25 cellular contexts compared by ENCODE assay signal in the genomic region with DNA sequence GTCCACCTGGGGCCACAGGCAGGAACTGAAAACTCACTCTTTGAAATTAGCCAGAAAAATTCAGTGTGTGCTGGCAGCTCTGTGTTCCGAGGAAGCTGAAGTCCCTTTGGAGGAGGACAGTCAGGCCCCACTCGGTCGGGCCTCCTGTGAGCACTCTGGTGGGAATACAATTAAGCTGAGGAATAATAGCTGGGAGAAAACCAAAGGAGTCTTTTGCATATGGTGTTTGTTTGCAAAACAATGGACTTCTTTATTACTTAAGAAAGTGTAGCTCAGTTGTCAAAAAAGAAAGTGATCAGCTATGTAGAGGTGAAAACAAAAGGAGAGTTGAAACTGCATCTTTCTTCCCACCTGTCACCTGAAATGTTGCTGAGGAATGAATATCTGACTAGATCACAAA.
DNase-seq lines count a peak whose midpoint lies in the region; ATAC-seq and TF ChIP-seq lines count a peak whose summit lies in the region.
"Had no signal": no experiment of that assay in that cellular context is flagged by ENCODE, and none has a peak within 500 bp of the region (broad histone marks: within the 10 kb centered on the region; RNA-seq: fewer than 3 reads in every experiment).

No MANE protein-coding gene starts in this region.

- no peak for TF ChIP-seq CTCF in endodermal cell (conservative IDR thresholded peaks at IDR 0.05)
- TF ChIP-seq CTCF in neural progenitor cell (IDR thresholded peaks at IDR 0.05), result no peak

- H3K9me3 Mint-ChIP-seq in endodermal cell (no peaks in the 10 kb centered on the region), neural progenitor cell (no peaks in the 10 kb centered on the region), T-cell (no peaks in the 10 kb centered on the region)
- H3K9me3 Mint-ChIP-seq: activated naive CD8-positive, alpha-beta T cell treated with anti-CD3 and anti-CD28 coated beads for 36 hours; activated T-helper 2 cell treated with anti-CD3 and anti-CD28 coated beads, Interferon-gamma antibody, Interleukin-2, Interleukin-4, amounts not matched to agents 10 μg/mL and 5 μg/mL and 100 μg/mL, durations not matched to agents 14 hours and 24 hours and 36 hours had no signal

- H2AFZ ChIP-seq in neural progenitor cell (replicated peaks), result no peak overlapping the region

- in situ Hi-C loops in HAP-1 (cut with MboI; ENCODE audit: low sequenced_read_pairs), result loop anchor here (25.0 kb wide), 1 partner anchor 989 kb away; no protein-coding TSS in a partner anchor

- POLR2A ChIA-PET in T-cell (lab: Charles Lee), result no interaction called here

- WGBS in endodermal cell (ENCODE audit: insufficient coverage in 1 of 2, insufficient read length in 1 of 2), 2 experiments, result 11 to 14% methylated on average over 2 to 3 of the region's 3 CpGs

- no peaks in the 10 kb centered on the region for H3K79me2 ChIP-seq in neural progenitor cell (ENCODE audit: low read depth)

- intact Hi-C loops in posterior cingulate gyrus (cut with DNase I), result no loop called here

- H3K36me3 Mint-ChIP-seq in endodermal cell (ENCODE audit: low read depth) (no peaks in the 10 kb centered on the region), neural progenitor cell (no peaks in the 10 kb centered on the region), T-cell (no peaks in the 10 kb centered on the region)
- H3K36me3 Mint-ChIP-seq: activated naive CD8-positive, alpha-beta T cell treated with anti-CD3 and anti-CD28 coated beads for 36 hours had no signal

- peak overlapping the region; percentile 47 for H3K27ac ChIP-seq in endodermal cell (ENCODE audit: low read depth, low read length)
- H3K27ac ChIP-seq in neural progenitor cell, result no peak overlapping the region
- H3K27ac ChIP-seq: ascending aorta; BLaER1 treated with 17β-estradiol and CSF1 and Interleukin-3, amounts not matched to agents 10 nM and 100 nM; thyroid gland had no signal

- H3K36me3 ChIP-seq in HAP-1 (replicated peaks) (peaks cover 17% of the 10 kb centered on the region), endodermal cell (ENCODE audit: control insufficient read depth, insufficient read depth, low read length) (no peaks in the 10 kb centered on the region), neural progenitor cell (no peaks in the 10 kb centered on the region)
- H3K36me3 ChIP-seq: BLaER1 treated with 17β-estradiol and CSF1 and Interleukin-3, amounts not matched to agents 10 nM and 100 nM had no signal

- no peaks in the 10 kb centered on the region for H3K9me3 ChIP-seq in HAP-1
- H3K9me3 ChIP-seq in endodermal cell (ENCODE audit: control insufficient read depth, low read length), result no peaks in the 10 kb centered on the region
- H3K9me3 ChIP-seq in neural progenitor cell (ENCODE audit: low read depth), result no peaks in the 10 kb centered on the region
- H3K9me3 ChIP-seq: ascending aorta; BLaER1 treated with 17β-estradiol and CSF1 and Interleukin-3, amounts not matched to agents 10 nM and 100 nM; stomach; thyroid gland had no signal

- H3K4me1 Mint-ChIP-seq in endodermal cell, result peaks cover 24% of the 10 kb centered on the region
- H3K4me1 Mint-ChIP-seq in neural progenitor cell, result peaks cover 34% of the 10 kb centered on the region
- no peaks in the 10 kb centered on the region for H3K4me1 Mint-ChIP-seq in T-cell
- H3K4me1 Mint-ChIP-seq: activated CD4-positive, alpha-beta T cell treated with anti-CD3 and anti-CD28 coated beads for 36 hours; activated naive CD8-positive, alpha-beta T cell treated with anti-CD3 and anti-CD28 coated beads for 36 hours; T-helper 17 cell had no signal

- CTCF ChIA-PET in T-cell (lab: Charles Lee), result no interaction called here

- H3K4me3 Mint-ChIP-seq in endodermal cell (peak overlapping the region; percentile 6), neural progenitor cell (no peak overlapping the region), T-cell (no peak overlapping the region)
- H3K4me3 Mint-ChIP-seq: activated CD4-positive, alpha-beta T cell treated with anti-CD3 and anti-CD28 coated beads for 36 hours; activated CD8-positive, alpha-beta T cell treated with anti-CD3 and anti-CD28 coated beads, Interleukin-2, amount 10 ng/mL, durations not matched to agents 7 days and 5 days; activated naive CD8-positive, alpha-beta T cell treated with anti-CD3 and anti-CD28 coated beads for 36 hours; T-helper 17 cell had no signal

- peaks cover 32% of the 10 kb centered on the region for H4K20me1 ChIP-seq in neural progenitor cell (ENCODE audit: low read depth)
- H4K20me1 ChIP-seq: BLaER1 treated with 17β-estradiol and CSF1 and Interleukin-3, amounts not matched to agents 10 nM and 100 nM had no signal

- DNase-seq in HAP-1 (ENCODE audit: low spot score in 2 of 2) (peak; percentile 46 to 59), NCI-H526 treated with DMSO at 0.1 percent for 48 hours (lab: John Stamatoyannopoulos, UW) (peak; percentile 72), endodermal cell (peak; percentile 54), neural progenitor cell (ENCODE audit: low spot score) (peak; percentile 47), T-cell (no peak), DMS79 (lab: John Stamatoyannopoulos, UW) (no peak), posterior cingulate gyrus (no peak)
- DNase-seq: activated CD4-positive, alpha-beta T cell treated with anti-CD3 and anti-CD28 coated beads for 36 hours; activated CD8-positive, alpha-beta T cell treated with anti-CD3 and anti-CD28 coated beads, Interleukin-2, amount 10 ng/mL, durations not matched to agents 7 days and 5 days; activated naive CD8-positive, alpha-beta T cell treated with anti-CD3 and anti-CD28 coated beads for 36 hours; dermis blood vessel endothelial cell; Kasumi-1; kidney glomerular epithelial cell; NCI-H1436; NCI-H345; RPMI8226; stimulated activated CD4-positive, alpha-beta T cell treated with anti-CD3 and anti-CD28 coated beads, Interleukin-1b, Interleukin-23, amount 100 ng/mL, for 48 hours; stimulated activated CD8-positive, alpha-beta memory T cell treated with anti-CD3 and anti-CD28 coated beads, Interleukin-4, amount 100 ng/mL, for 48 hours; stomach; T-helper 17 cell; thyroid gland had no signal

- H3K27ac Mint-ChIP-seq in endodermal cell, result no peak overlapping the region
- no peak overlapping the region for H3K27ac Mint-ChIP-seq in neural progenitor cell
- H3K27ac Mint-ChIP-seq in T-cell, result no peak overlapping the region
- H3K27ac Mint-ChIP-seq: activated CD4-positive, alpha-beta T cell treated with anti-CD3 and anti-CD28 coated beads for 36 hours; activated CD8-positive, alpha-beta T cell treated with anti-CD3 and anti-CD28 coated beads, Interleukin-2, amount 10 ng/mL, durations not matched to agents 7 days and 5 days; activated naive CD8-positive, alpha-beta T cell treated with anti-CD3 and anti-CD28 coated beads for 36 hours; activated T-helper 2 cell treated with anti-CD3 and anti-CD28 coated beads, Interferon-gamma antibody, Interleukin-2, Interleukin-4, amounts not matched to agents 10 μg/mL and 5 μg/mL and 100 μg/mL, durations not matched to agents 14 hours and 24 hours and 36 hours; T-helper 17 cell had no signal

- ATAC-seq in T-cell (replicated peaks in 1 of 4), result no peak
- ATAC-seq: activated CD4-positive, alpha-beta T cell treated with anti-CD3 and anti-CD28 coated beads for 36 hours; activated CD8-positive, alpha-beta T cell treated with anti-CD3 and anti-CD28 coated beads, Interleukin-2, amount 10 ng/mL, durations not matched to agents 7 days and 5 days; T-helper 17 cell had no signal

- H3K4me1 ChIP-seq in HAP-1 (peaks cover 29% of the 10 kb centered on the region), endodermal cell (ENCODE audit: control insufficient read depth, insufficient read depth, low read length) (peaks cover 17% of the 10 kb centered on the region), neural progenitor cell (peaks cover 42% of the 10 kb centered on the region)
- H3K4me1 ChIP-seq: ascending aorta; BLaER1 treated with 17β-estradiol and CSF1 and Interleukin-3, amounts not matched to agents 10 nM and 100 nM; thyroid gland had no signal

- H3K4me2 ChIP-seq in neural progenitor cell, result peak overlapping the region; percentile 46
- H3K4me2 ChIP-seq: BLaER1 treated with 17β-estradiol and CSF1 and Interleukin-3, amounts not matched to agents 10 nM and 100 nM; smooth muscle cell had no signal

- H3K9ac ChIP-seq in endodermal cell (ENCODE audit: extremely low read depth, low read length, poor library complexity, severe bottlenecking), result no peak overlapping the region
- H3K9ac ChIP-seq in neural progenitor cell, result no peak overlapping the region
- H3K9ac ChIP-seq: BLaER1 treated with 17β-estradiol and CSF1 and Interleukin-3, amounts not matched to agents 10 nM and 100 nM had no signal

- H3K27me3 ChIP-seq in HAP-1 (ENCODE audit: low read depth), result no peaks in the 10 kb centered on the region
- H3K27me3 ChIP-seq in endodermal cell (ENCODE audit: control insufficient read depth, insufficient read depth, low read length, poor library complexity, severe bottlenecking), result peaks cover 64% of the 10 kb centered on the region
- H3K27me3 ChIP-seq in neural progenitor cell, result peaks cover 4% of the 10 kb centered on the region
- H3K27me3 ChIP-seq: ascending aorta; BLaER1 treated with 17β-estradiol and CSF1 and Interleukin-3, amounts not matched to agents 10 nM and 100 nM; stomach; thyroid gland had no signal

- H3K4me3 ChIP-seq in HAP-1 (no peak overlapping the region), endodermal cell (ENCODE audit: low read length) (no peak overlapping the region), neural progenitor cell (no peak overlapping the region)
- H3K4me3 ChIP-seq: ascending aorta; BLaER1 treated with 17β-estradiol and CSF1 and Interleukin-3, amounts not matched to agents 10 nM and 100 nM; smooth muscle cell; stomach; thyroid gland had no signal

- H3K27me3 Mint-ChIP-seq in endodermal cell (ENCODE audit: insufficient read depth), result peaks cover 63% of the 10 kb centered on the region
- H3K27me3 Mint-ChIP-seq in neural progenitor cell (ENCODE audit: insufficient read depth, low read depth), result peaks cover 8% of the 10 kb centered on the region
- H3K27me3 Mint-ChIP-seq in T-cell, result peaks cover 5 to 14% of the 10 kb centered on the region in 2 donors

- H3F3A ChIP-seq in neural progenitor cell (ENCODE audit: low read depth), result peaks cover 31% of the 10 kb centered on the region

Comparison
In these comparisons a context has a peak if more than half of its experiments do, and no peak if none do; other contexts are left out.
1. DNase-seq: peak in HAP-1 (2 of 2), NCI-H526 treated with DMSO at 0.1 percent for 48 hours (single experiment), endodermal cell (single experiment) and neural progenitor cell (single experiment); none in T-cell (0 of 34), DMS79 (single experiment) and posterior cingulate gyrus (0 of 10).